21 cellular contexts compared by ENCODE assay signal in the genomic region with DNA sequence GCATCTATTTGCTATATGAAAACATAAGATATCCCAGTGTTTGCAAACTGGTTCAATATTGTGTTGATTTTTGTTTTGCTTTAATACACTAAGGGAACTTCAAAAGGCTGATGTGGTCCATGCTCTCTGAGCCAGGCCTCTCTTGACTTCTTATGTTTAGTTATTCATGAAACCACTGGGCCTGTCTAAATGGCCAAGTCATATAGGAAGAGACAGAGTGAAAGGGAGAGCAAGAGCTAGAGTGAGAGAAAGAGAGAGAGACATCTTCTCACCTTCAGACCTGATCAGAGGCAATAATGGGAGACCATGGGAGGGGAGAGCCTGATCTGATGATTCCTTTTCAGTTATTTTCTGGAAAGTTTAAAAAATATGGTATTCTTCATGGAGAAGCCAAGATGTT. TPM values are rescaled to one million over a fixed set of nuclear protein-coding genes. Genes with fewer than 3 reads are reported as not detected.
DNase-seq lines count a peak whose midpoint lies in the region; ATAC-seq and TF ChIP-seq lines count a peak whose summit lies in the region.
"Had no signal": no experiment of that assay in that cellular context is flagged by ENCODE, and none has a peak within 500 bp of the region (broad histone marks: within the 10 kb centered on the region; RNA-seq: fewer than 3 reads in every experiment).

No MANE protein-coding gene starts in this region.

- no peak overlapping the region for H3K4me3 Mint-ChIP-seq in natural killer cell
- H3K4me3 Mint-ChIP-seq: nephron progenitor cell had no signal

- H3K4me1 Mint-ChIP-seq in natural killer cell, result peaks cover 20 to 26% of the 10 kb centered on the region in 2 donors

- H3K36me3 Mint-ChIP-seq in natural killer cell, result no peaks in the 10 kb centered on the region

- TF ChIP-seq EP300 in tibial nerve (IDR thresholded peaks at IDR 0.05), result no peak

- TF ChIP-seq CTCF in left ventricle myocardium inferior (IDR thresholded peaks at IDR 0.05; ENCODE audit: borderline replicate concordance), result no peak
- TF ChIP-seq CTCF in VCaP (conservative IDR thresholded peaks at IDR 0.05), result no peak
- no peak for TF ChIP-seq CTCF in natural killer cell (IDR thresholded peaks at IDR 0.05)
- TF ChIP-seq CTCF in tibial nerve (IDR thresholded peaks at IDR 0.05), result no peak

- H3K4me1 ChIP-seq in left ventricle myocardium inferior, result peaks cover 74% of the 10 kb centered on the region
- peaks cover 0 to 29% (median 4%) of the 10 kb centered on the region in 4 donors for H3K4me1 ChIP-seq in tibial nerve

- H3K36me3 ChIP-seq in left ventricle myocardium inferior (no peaks in the 10 kb centered on the region), tibial nerve (no peaks in the 10 kb centered on the region)

- DNase-seq in left ventricle myocardium inferior (no peak), Right ventricle myocardium superior (no peak), natural killer cell (no peak), tibial nerve (ENCODE audit: low spot score in 2 of 2) (no peak)
- DNase-seq: aorta; DMS79; foreskin fibroblast; Karpas-422; midbrain; NCI-H187; nephron progenitor cell; posterior cingulate gyrus; stimulated activated CD8-positive, alpha-beta memory T cell treated with anti-CD3 and anti-CD28 coated beads, Interleukin-4, amount 100 ng/mL, for 48 hours had no signal

- H3K27me3 Mint-ChIP-seq in natural killer cell (ENCODE audit: low read depth in 2 of 2), result no peaks in the 10 kb centered on the region

- H3K27me3 ChIP-seq in left ventricle myocardium inferior (ENCODE audit: low read depth), result no peaks in the 10 kb centered on the region
- no peaks in the 10 kb centered on the region for H3K27me3 ChIP-seq in tibial nerve

- no peak overlapping the region for H3K4me3 ChIP-seq in left ventricle myocardium inferior
- H3K4me3 ChIP-seq in tibial nerve, result no peak overlapping the region

- H3K9me3 Mint-ChIP-seq in natural killer cell, result peaks cover 3% of the 10 kb centered on the region in 2 donors
- H3K9me3 Mint-ChIP-seq: nephron progenitor cell had no signal

- peak overlapping the region; percentile 55 to 57 for H3K27ac Mint-ChIP-seq in natural killer cell
- H3K27ac Mint-ChIP-seq: nephron progenitor cell had no signal

- H3K9me3 ChIP-seq in left ventricle myocardium inferior (replicated peaks), result no peaks in the 10 kb centered on the region
- H3K9me3 ChIP-seq in tibial nerve, result no peaks in the 10 kb centered on the region

- intact Hi-C loops in left ventricle myocardium inferior (cut with micrococcal nuclease) (no loop called here), Right ventricle myocardium superior (cut with DNase I) (loop anchor here (2.0 kb wide), 1 partner anchor 50 kb away; no protein-coding TSS in a partner anchor), natural killer cell (cut with micrococcal nuclease) (no loop called here)

- TF ChIP-seq POLR2A in tibial nerve (IDR thresholded peaks at IDR 0.05), result no peak

- H3K27ac ChIP-seq in left ventricle myocardium inferior (replicated peaks) (peak overlapping the region; percentile 77), VCaP (peak overlapping the region; percentile 97), tibial nerve (peak overlapping the region in 1 of 4 donors; percentile 15)
- H3K27ac ChIP-seq: epithelial cell of prostate had no signal

- no peak for ATAC-seq in Right ventricle myocardium superior (ENCODE audit: poor library complexity)
- ATAC-seq in natural killer cell, result no peak
- no peak for ATAC-seq in HG02970 (IDR thresholded peaks at IDR 0.05; ENCODE audit: low FRiP score, unreplicated experiment)
- ATAC-seq in HG02623 (IDR thresholded peaks at IDR 0.05; ENCODE audit: unreplicated experiment), result no peak
- ATAC-seq: HCT116, left lobe of liver, sciatic nerve, SK-N-SH treated with all-trans-retinoic acid at 6 μM for 48 hours had no signal

RNA-seq across cellular contexts. Expression of gene FAS, which starts 6.1 kb away (rescaled TPM):
- total RNA-seq in left ventricle myocardium inferior (3.7 TPM), Right ventricle myocardium superior (3.8 TPM), natural killer cell (10 to 100 TPM; 17.3 to 29.9 (median 26.5) TPM), tibial nerve (10 to 100 TPM; 18.4 to 32.2 (median 20.9) TPM)

RNA-seq across cellular contexts. Expression of gene ACTA2, which starts 32.0 kb away (rescaled TPM):
- total RNA-seq in left ventricle myocardium inferior, result 89.4 TPM
- total RNA-seq in Right ventricle myocardium superior, result 74.5 TPM
- total RNA-seq in natural killer cell, result 10 to 100 TPM in 1 of 3 donors, 1 to 10 TPM in 2; 5.0 to 13.1 (median 7.4) TPM
- total RNA-seq in tibial nerve, result 100 to 1,000 TPM; 340 to 708 (median 458) TPM
